Comparison of ENCODE assay signal across 10 cellular contexts in genomic region chr13:26325876-26326275, GRCh38.
DNase-seq lines count a peak whose midpoint lies in the region; ATAC-seq and TF ChIP-seq lines count a peak whose summit lies in the region.
"Had no signal": no experiment of that assay in that cellular context is flagged by ENCODE, and none has a peak within 500 bp of the region (broad histone marks: within the 10 kb centered on the region; RNA-seq: fewer than 3 reads in every experiment).

No MANE protein-coding gene starts in this region.

- no peaks in the 10 kb centered on the region for H3K27me3 Mint-ChIP-seq in nephron progenitor cell (ENCODE audit: low read depth, poor library complexity)

- H3K27ac Mint-ChIP-seq in nephron progenitor cell: peak overlapping the region; percentile 14

- no peak overlapping the region for H3K4me3 ChIP-seq in HAP-1

- H3K36me3 ChIP-seq in HAP-1 (replicated peaks): no peaks in the 10 kb centered on the region

- no peaks in the 10 kb centered on the region for H3K9me3 ChIP-seq in HAP-1

- peak; percentile 77 for ATAC-seq in GM19025 (IDR thresholded peaks at IDR 0.05; ENCODE audit: low read depth, unreplicated experiment)
- ATAC-seq in HG02610 (IDR thresholded peaks at IDR 0.05; ENCODE audit: unreplicated experiment): peak; percentile 81
- peak; percentile 37 for ATAC-seq in HG03575 (IDR thresholded peaks at IDR 0.05; ENCODE audit: extremely low read depth, insufficient number of reproducible peaks, low FRiP score, unreplicated experiment)
- ATAC-seq: sciatic nerve had no signal

- no peak overlapping the region for H3K4me3 Mint-ChIP-seq in nephron progenitor cell

- H3K36me3 Mint-ChIP-seq in nephron progenitor cell (ENCODE audit: low read depth): peaks cover 34% of the 10 kb centered on the region

- H3K27me3 ChIP-seq in HAP-1 (ENCODE audit: low read depth): no peaks in the 10 kb centered on the region

- in situ Hi-C loops in HAP-1 (cut with MboI; ENCODE audit: low sequenced_read_pairs): no loop called here

- TF ChIP-seq CTCF in nephron progenitor cell (IDR thresholded peaks at IDR 0.05): no peak

- H3K4me1 ChIP-seq in HAP-1: peaks cover 6% of the 10 kb centered on the region

- peaks cover 13% of the 10 kb centered on the region for H3K4me1 Mint-ChIP-seq in nephron progenitor cell

- peaks cover 31% of the 10 kb centered on the region for H3K9me3 Mint-ChIP-seq in nephron progenitor cell

- no peak for DNase-seq in nephron progenitor cell
- DNase-seq in activated CD4-positive, alpha-beta T cell treated with anti-CD3 and anti-CD28 coated beads, Interleukin-2, amount 50 U/mL, for 48 hours: no peak
- no peak for DNase-seq in SHP77 (lab: John Stamatoyannopoulos, UW)
- DNase-seq in NK-92 treated with Interleukin-12 subunit alpha and Interleukin-12 subunit beta, amount 100 ng/mL, for 24 hours (lab: John Stamatoyannopoulos, UW): no peak
- no peak for DNase-seq in HAP-1 (ENCODE audit: low spot score in 2 of 2)
- DNase-seq: NCI-H524 had no signal
